ENCODE assay signal across 13 cellular contexts in genomic region chr21:27269646-27270045, GRCh38.
A peak's percentile ranks its signal among the peaks of the same experiment; 100 is the strongest.
DNase-seq lines count a peak whose midpoint lies in the region; ATAC-seq and TF ChIP-seq lines count a peak whose summit lies in the region.
"Had no signal": no experiment of that assay in that cellular context is flagged by ENCODE, and none has a peak within 500 bp of the region (broad histone marks: within the 10 kb centered on the region; RNA-seq: fewer than 3 reads in every experiment).

No MANE protein-coding gene starts in this region.

- DNase-seq in GM23338 (ENCODE audit: low spot score) (no peak), PC-3 (peak; percentile 8), fibroblast of lung (ENCODE audit: low read depth in 2 of 2) (peak; percentile 89 to 92), sciatic nerve (ENCODE audit: low spot score) (no peak), SJCRH30 (no peak), T-cell (no peak)
- no peak for DNase-seq in activated CD8-positive, alpha-beta memory T cell treated with anti-CD3 and anti-CD28 coated beads, Interleukin-2, amount 50 U/mL, for 48 hours
- DNase-seq in CD8-positive, alpha-beta T cell = no peak
- DNase-seq: activated CD4-positive, alpha-beta T cell treated with anti-CD3 and anti-CD28 coated beads for 36 hours; activated naive CD8-positive, alpha-beta T cell treated with anti-CD3 and anti-CD28 coated beads, Interleukin-2, amount 10 ng/mL, durations not matched to agents 7 days and 5 days; foreskin melanocyte; H7 had no signal

- H3K4me3 ChIP-seq in GM23338 = no peak overlapping the region
- H3K4me3 ChIP-seq in PC-3 (ENCODE audit: low read length) = no peak overlapping the region
- H3K4me3 ChIP-seq in fibroblast of lung (replicated peaks in 1 of 4; ENCODE audit: control extremely low read depth in 1 of 4, insufficient read depth in 1 of 4, low read depth in 3 of 4, low read length in 4 of 4) = no peak overlapping the region
- no peak overlapping the region for H3K4me3 ChIP-seq in SJCRH30
- H3K4me3 ChIP-seq in CD8-positive, alpha-beta T cell (ENCODE audit: low read depth, low read length) = no peak overlapping the region

- no peak overlapping the region for H3K9ac ChIP-seq in PC-3 (ENCODE audit: low read length)
- no peak overlapping the region for H3K9ac ChIP-seq in fibroblast of lung (ENCODE audit: insufficient read depth, low read length)

- CTCF ChIA-PET in PC-3 (lab: Charles Lee) (no interaction called here), T-cell (lab: Charles Lee) (no interaction called here)
- CTCF ChIA-PET in CD8-positive, alpha-beta T cell (lab: Charles Lee) = no interaction called here

- H3K27ac ChIP-seq in GM23338 (ENCODE audit: low read depth) (no peak overlapping the region), PC-3 (ENCODE audit: low read length) (no peak overlapping the region), fibroblast of lung (ENCODE audit: insufficient read depth, low read length) (no peak overlapping the region), SJCRH30 (no peak overlapping the region)
- H3K27ac ChIP-seq in CD8-positive, alpha-beta T cell (ENCODE audit: low read depth, low read length) = no peak overlapping the region

- ATAC-seq in GM23338 (no peak), PC-3 (peak; percentile 49; the same call in 1 of the 2 replicates), sciatic nerve (peak; percentile 67), T-cell (replicated peaks in 1 of 4) (no peak)
- no peak for ATAC-seq in CD8-positive, alpha-beta T cell
- ATAC-seq: activated CD4-positive, alpha-beta T cell treated with anti-CD3 and anti-CD28 coated beads for 36 hours had no signal

- no peak overlapping the region for H3K4me2 ChIP-seq in GM23338
- no peak overlapping the region for H3K4me2 ChIP-seq in PC-3 (ENCODE audit: low read length)
- no peak overlapping the region for H3K4me2 ChIP-seq in fibroblast of lung (ENCODE audit: extremely low read depth, insufficient read depth, low read length)

- H3K36me3 Mint-ChIP-seq in GM23338 (ENCODE audit: low read depth) (peaks cover 3% of the 10 kb centered on the region; the same call in 1 of the 3 replicates), T-cell (no peaks in the 10 kb centered on the region)
- H3K36me3 Mint-ChIP-seq in CD8-positive, alpha-beta T cell = no peaks in the 10 kb centered on the region
- H3K36me3 Mint-ChIP-seq: activated naive CD8-positive, alpha-beta T cell treated with anti-CD3 and anti-CD28 coated beads, Interleukin-2, amount 10 ng/mL, durations not matched to agents 7 days and 5 days had no signal

- TF ChIP-seq CTCF in GM23338 (conservative IDR thresholded peaks at IDR 0.05; ENCODE audit: low read depth in 2 of 2) (no peak), PC-3 (conservative IDR thresholded peaks at IDR 0.05; ENCODE audit: low read depth, low read length) (no peak), fibroblast of lung (conservative IDR thresholded peaks at IDR 0.05 in 1 of 2, IDR thresholded peaks at IDR 0.05 in 1 of 2; ENCODE audit: low read depth in 1 of 2, low read length in 2 of 2) (no peak)
- no peak for TF ChIP-seq CTCF in CD8-positive, alpha-beta T cell (IDR thresholded peaks at IDR 0.05)

- H3K27me3 Mint-ChIP-seq in GM23338 (ENCODE audit: insufficient read depth, low read depth, poor library complexity) = peaks cover 2% of the 10 kb centered on the region
- no peaks in the 10 kb centered on the region for H3K27me3 Mint-ChIP-seq in T-cell
- H3K27me3 Mint-ChIP-seq in CD8-positive, alpha-beta T cell (ENCODE audit: low read depth) = no peaks in the 10 kb centered on the region
- H3K27me3 Mint-ChIP-seq: activated CD4-positive, alpha-beta T cell treated with anti-CD3 and anti-CD28 coated beads for 36 hours; activated naive CD8-positive, alpha-beta T cell treated with anti-CD3 and anti-CD28 coated beads, Interleukin-2, amount 10 ng/mL, durations not matched to agents 7 days and 5 days; stimulated activated naive CD8-positive, alpha-beta T cell treated with anti-CD3 and anti-CD28 coated beads, Interleukin-15, Interleukin-2, amounts not matched to agents 100 ng/mL and 50 ng/mL, for 24 hours had no signal

- peaks cover 34% of the 10 kb centered on the region for H3K4me1 ChIP-seq in GM23338 (ENCODE audit: insufficient read depth)
- H3K4me1 ChIP-seq in PC-3 (ENCODE audit: insufficient read depth, low read length) = no peaks in the 10 kb centered on the region
- peaks cover 2% of the 10 kb centered on the region for H3K4me1 ChIP-seq in fibroblast of lung (ENCODE audit: control insufficient read depth, extremely low read depth, insufficient read depth, low read length)
- no peaks in the 10 kb centered on the region for H3K4me1 ChIP-seq in SJCRH30
- H3K4me1 ChIP-seq in CD8-positive, alpha-beta T cell (ENCODE audit: insufficient read depth, low read length) = no peaks in the 10 kb centered on the region

- no peaks in the 10 kb centered on the region for H3F3A ChIP-seq in GM23338 (replicated peaks; ENCODE audit: low read depth)
- no peaks in the 10 kb centered on the region for H3F3A ChIP-seq in PC-3 (ENCODE audit: low read length, unreplicated experiment)

- no TSS peak for BruUV-seq in PC-3 (replicated peaks; lab: Mats Ljungman, UMichigan)

- H3K36me3 ChIP-seq in GM23338 (ENCODE audit: insufficient read depth) (no peaks in the 10 kb centered on the region), PC-3 (ENCODE audit: low read depth, low read length) (no peaks in the 10 kb centered on the region), fibroblast of lung (ENCODE audit: control insufficient read depth, insufficient read depth, low read length) (no peaks in the 10 kb centered on the region), SJCRH30 (no peaks in the 10 kb centered on the region)
- no peaks in the 10 kb centered on the region for H3K36me3 ChIP-seq in CD8-positive, alpha-beta T cell (ENCODE audit: insufficient read depth, low read length)

- POLR2A ChIA-PET in PC-3 (lab: Charles Lee; ENCODE audit: unreplicated experiment) (no interaction called here), T-cell (lab: Charles Lee) (no interaction called here)
- POLR2A ChIA-PET in CD8-positive, alpha-beta T cell (lab: Charles Lee) = no interaction called here

- H3K27me3 ChIP-seq in GM23338 (ENCODE audit: insufficient read depth) = no peaks in the 10 kb centered on the region
- no peaks in the 10 kb centered on the region for H3K27me3 ChIP-seq in PC-3 (ENCODE audit: low read length)
- H3K27me3 ChIP-seq in fibroblast of lung (ENCODE audit: control insufficient read depth, insufficient read depth, low read length) = no peaks in the 10 kb centered on the region
- no peaks in the 10 kb centered on the region for H3K27me3 ChIP-seq in SJCRH30
- H3K27me3 ChIP-seq in CD8-positive, alpha-beta T cell (ENCODE audit: insufficient read depth, low read length) = no peaks in the 10 kb centered on the region

- H3K9me3 ChIP-seq in PC-3 (ENCODE audit: low read length) = 0 out of 2 replicates have a peak, but pooled peaks cover 5% of the 10 kb centered on the region
- H3K9me3 ChIP-seq in fibroblast of lung (ENCODE audit: control insufficient read depth, insufficient read depth, low read depth, low read length) = no peaks in the 10 kb centered on the region
- H3K9me3 ChIP-seq in SJCRH30 (replicated peaks) = no peaks in the 10 kb centered on the region
- H3K9me3 ChIP-seq in CD8-positive, alpha-beta T cell (ENCODE audit: low read length) = no peaks in the 10 kb centered on the region

- H3K4me1 Mint-ChIP-seq in GM23338 = peaks cover 23% of the 10 kb centered on the region
- no peaks in the 10 kb centered on the region for H3K4me1 Mint-ChIP-seq in T-cell
- no peaks in the 10 kb centered on the region for H3K4me1 Mint-ChIP-seq in CD8-positive, alpha-beta T cell (ENCODE audit: low read depth)
- H3K4me1 Mint-ChIP-seq: activated CD4-positive, alpha-beta T cell treated with anti-CD3 and anti-CD28 coated beads for 36 hours; activated naive CD8-positive, alpha-beta T cell treated with anti-CD3 and anti-CD28 coated beads, Interleukin-2, amount 10 ng/mL, durations not matched to agents 7 days and 5 days had no signal

- H2AFZ ChIP-seq in GM23338 = no peak overlapping the region
- no peak overlapping the region for H2AFZ ChIP-seq in PC-3 (ENCODE audit: low read length)
- no peak overlapping the region for H2AFZ ChIP-seq in fibroblast of lung (ENCODE audit: low read length)

- intact Hi-C loops in PC-3 (cut with micrococcal nuclease) (no loop called here), sciatic nerve (cut with DNase I) (no loop called here)
- intact Hi-C loops in CD8-positive, alpha-beta T cell (cut with DNase I, micrococcal nuclease) = no loop called here

- no peak overlapping the region for H3K4me3 Mint-ChIP-seq in GM23338
- no peak overlapping the region for H3K4me3 Mint-ChIP-seq in T-cell
- no peak overlapping the region for H3K4me3 Mint-ChIP-seq in CD8-positive, alpha-beta T cell
- H3K4me3 Mint-ChIP-seq: activated CD4-positive, alpha-beta T cell treated with anti-CD3 and anti-CD28 coated beads for 36 hours; activated naive CD8-positive, alpha-beta T cell treated with anti-CD3 and anti-CD28 coated beads, Interleukin-2, amount 10 ng/mL, durations not matched to agents 7 days and 5 days; stimulated activated naive CD8-positive, alpha-beta T cell treated with anti-CD3 and anti-CD28 coated beads, Interleukin-15, Interleukin-2, amounts not matched to agents 100 ng/mL and 50 ng/mL, for 24 hours had no signal

- H4K20me1 ChIP-seq in GM23338 (replicated peaks; ENCODE audit: insufficient read depth) = no peaks in the 10 kb centered on the region
- H4K20me1 ChIP-seq in PC-3 (ENCODE audit: low read length) = no peaks in the 10 kb centered on the region
- no peaks in the 10 kb centered on the region for H4K20me1 ChIP-seq in fibroblast of lung (ENCODE audit: control insufficient read depth, extremely low read depth, insufficient read depth, low read length)

- H3K9me2 ChIP-seq in GM23338 (ENCODE audit: insufficient read depth) (peaks cover 17% of the 10 kb centered on the region), PC-3 (replicated peaks; ENCODE audit: low read length) (no peaks in the 10 kb centered on the region)

- H3K27ac Mint-ChIP-seq in GM23338 (peak overlapping the region; percentile 64), T-cell (no peak overlapping the region)
- no peak overlapping the region for H3K27ac Mint-ChIP-seq in CD8-positive, alpha-beta T cell
- H3K27ac Mint-ChIP-seq: activated CD4-positive, alpha-beta T cell treated with anti-CD3 and anti-CD28 coated beads for 36 hours; activated naive CD8-positive, alpha-beta T cell treated with anti-CD3 and anti-CD28 coated beads, Interleukin-2, amount 10 ng/mL, durations not matched to agents 7 days and 5 days; stimulated activated naive CD8-positive, alpha-beta T cell treated with anti-CD3 and anti-CD28 coated beads, Interleukin-15, Interleukin-2, amounts not matched to agents 100 ng/mL and 50 ng/mL, for 24 hours had no signal

- H3K9me3 Mint-ChIP-seq in GM23338 (no peaks in the 10 kb centered on the region), T-cell (peaks cover 0 to 5% (median 4%) of the 10 kb centered on the region in 3 donors)
- H3K9me3 Mint-ChIP-seq in CD8-positive, alpha-beta T cell = peaks cover 4% of the 10 kb centered on the region
- H3K9me3 Mint-ChIP-seq: activated naive CD8-positive, alpha-beta T cell treated with anti-CD3 and anti-CD28 coated beads, Interleukin-2, amount 10 ng/mL, durations not matched to agents 7 days and 5 days; stimulated activated naive CD8-positive, alpha-beta T cell treated with anti-CD3 and anti-CD28 coated beads, Interleukin-15, Interleukin-2, amounts not matched to agents 100 ng/mL and 50 ng/mL, for 24 hours had no signal

- no peaks in the 10 kb centered on the region for H3K79me2 ChIP-seq in GM23338 (replicated peaks; ENCODE audit: insufficient read depth)
- H3K79me2 ChIP-seq in PC-3 (ENCODE audit: low read length) = no peaks in the 10 kb centered on the region
- no peaks in the 10 kb centered on the region for H3K79me2 ChIP-seq in fibroblast of lung (ENCODE audit: control insufficient read depth, insufficient read depth, low read length)

Comparison
In these comparisons a context has a peak if more than half of its experiments do, and no peak if none do; other contexts are left out.
1. ATAC-seq: peak in PC-3 (single experiment) and sciatic nerve (single experiment); none in GM23338 (single experiment), T-cell (0 of 4) and CD8-positive, alpha-beta T cell (single experiment).
2. DNase-seq: peak in PC-3 (single experiment) and fibroblast of lung (2 of 2); none in GM23338 (single experiment), sciatic nerve (single experiment), activated CD8-positive, alpha-beta memory T cell treated with anti-CD3 and anti-CD28 coated beads, Interleukin-2, amount 50 U/mL, for 48 hours (single experiment), SJCRH30 (0 of 2), T-cell (0 of 34) and CD8-positive, alpha-beta T cell (0 of 7).